Comparison of ENCODE assay signal across 1 cellular context in genomic region chr12:6527711-6528110, GRCh38.
TF ChIP-seq lines count a peak whose summit lies in the region.

No MANE protein-coding gene starts in this region.

TF ChIP-seq in K562, 482 proteins besides CTCF, POLR2A, EP300 and RAD21:
- TF ChIP-seq FUS (optimal IDR thresholded peaks at IDR 0.05; ENCODE audit: low read depth, low read length) (no peak), ZNF316 (IDR thresholded peaks at IDR 0.05) (peak; percentile 20; the same call in 1 of the 2 replicates)
